7 cellular contexts compared by ENCODE assay signal in genomic region chr16:10182186-10182683, GRCh38. TPM values are rescaled to one million over a fixed set of nuclear protein-coding genes. Genes with fewer than 3 reads are reported as not detected.
DNase-seq lines count a peak whose midpoint lies in the region; ATAC-seq, FAIRE-seq and TF ChIP-seq lines count a peak whose summit lies in the region.

TSS of gene GRIN2A (minus strand) at chr16:10182428. CDS start at chr16:10180411, 2,017 bp downstream.

- WGBS in GM12878 (ENCODE audit: insufficient coverage, insufficient replicate concordance, low lambda C conversion rate, missing lambda C conversion rate) = 2% methylated on average over 29 of the region's 29 CpGs
- under 1% methylated on average over 16 of the region's 29 CpGs for WGBS in right lobe of liver (ENCODE audit: insufficient coverage, low coverage, low lambda C conversion rate, missing lambda C conversion rate)
- 1 to 2% methylated on average over 14 to 26 of the region's 29 CpGs for WGBS in thyroid gland, 2 donors

- TF ChIP-seq CTCF in GM12878 (IDR thresholded peaks at IDR 0.05 in 2 of 3, conservative IDR thresholded peaks at IDR 0.05 in 1 of 3; ENCODE audit: control insufficient read depth in 2 of 3, extremely low read depth in 1 of 3, insufficient read depth in 1 of 3, low read depth in 3 of 3, low read length in 3 of 3) = no peak
- TF ChIP-seq CTCF in right lobe of liver (IDR thresholded peaks at IDR 0.05) = no peak
- no peak for TF ChIP-seq CTCF in thyroid gland (IDR thresholded peaks at IDR 0.05)
- TF ChIP-seq CTCF in foreskin fibroblast (IDR thresholded peaks at IDR 0.05; ENCODE audit: low read depth, low read length) = no peak

- peaks cover 3% of the 10 kb centered on the region; the same call in 1 of the 2 replicates for H3K4me1 ChIP-seq in GM12878 (ENCODE audit: control insufficient read depth, insufficient read depth, low read length)
- peaks cover 0 to 15% (median 4%) of the 10 kb centered on the region in 4 donors for H3K4me1 ChIP-seq in right lobe of liver
- peaks cover 20 to 28% of the 10 kb centered on the region in 2 donors for H3K4me1 ChIP-seq in thyroid gland

- SMC1A ChIA-PET in GM12878 (lab: Charles Lee; ENCODE audit: uncharacterized antibody, unreplicated experiment) = interaction anchor here (0.6 to 3.8 kb wide), 13 partner anchors 14 to 1043 kb away, joined by 3 to 28 read pairs (median 4); no protein-coding TSS in a partner anchor

- ATAC-seq in HG02981 (IDR thresholded peaks at IDR 0.05; ENCODE audit: unreplicated experiment) (peak; percentile 7), GM12878 (peak; percentile 11), right lobe of liver (no peak), GM18861 (IDR thresholded peaks at IDR 0.05; ENCODE audit: unreplicated experiment) (no peak)

- peaks cover 3 to 6% of the 10 kb centered on the region in 2 experiments; a peak in 3 of 4 replicates for H3K27me3 ChIP-seq in GM12878 (replicated peaks in 1 of 2; ENCODE audit: control insufficient read depth in 2 of 2, insufficient read depth in 2 of 2, low read length in 1 of 2)
- peaks cover 0 to 19% of the 10 kb centered on the region in 2 donors for H3K27me3 ChIP-seq in right lobe of liver
- peaks cover 6% of the 10 kb centered on the region for H3K27me3 ChIP-seq in thyroid gland

- RAD21 ChIA-PET in GM12878 (lab: Charles Lee; ENCODE audit: unreplicated experiment) = interaction anchor here (0.5 to 3.4 kb wide), 18 partner anchors 10 to 1046 kb away, joined by 3 to 32 read pairs (median 4); no protein-coding TSS in a partner anchor

- no peak for TF ChIP-seq POLR2A in GM12878 (IDR thresholded peaks at IDR 0.05; ENCODE audit: low read depth, low read length)
- TF ChIP-seq POLR2A in right lobe of liver (IDR thresholded peaks at IDR 0.05) = no peak
- TF ChIP-seq POLR2A in thyroid gland (IDR thresholded peaks at IDR 0.05) = no peak

- intact Hi-C loops in GM12878 (cut with micrococcal nuclease; ENCODE audit: unreplicated experiment) = loop anchor here (2.0 to 5.0 kb wide), 5 partner anchors 150 to 350 kb away; no protein-coding TSS in a partner anchor
- intact Hi-C loops in right lobe of liver (cut with DNase I) = loop anchor here (10.0 kb wide), 2 partner anchors 927 to 1017 kb away; no protein-coding TSS in a partner anchor
- intact Hi-C loops in thyroid gland (cut with DNase I) = loop anchor here (10.0 kb wide), 3 partner anchors 537 to 1017 kb away; no protein-coding TSS in a partner anchor

- H3K4me3 ChIP-seq in GM12878 (peak within 1 kb of the TSS; percentile 55; the same call in 1 of the 2 replicates), right lobe of liver (peak within 1 kb of the TSS in 2 of 3 donors; percentile 18 to 19), thyroid gland (replicated peaks in 1 of 3) (peak within 1 kb of the TSS in 1 of 3 donors; percentile 26), foreskin fibroblast (ENCODE audit: low read depth in 1 of 2, low read length in 2 of 2) (peak within 1 kb of the TSS in 1 of 2 donors; percentile 33)

- H3K9me3 ChIP-seq in GM12878 (replicated peaks; ENCODE audit: control insufficient read depth, insufficient read depth, low read length) (no peaks in the 10 kb centered on the region), right lobe of liver (no peaks in the 10 kb centered on the region), thyroid gland (no peaks in the 10 kb centered on the region)

- TF ChIP-seq EP300 in GM12878 (IDR thresholded peaks at IDR 0.05; ENCODE audit: borderline replicate concordance in 1 of 2, control insufficient read depth in 1 of 2, low read depth in 2 of 2, low read length in 2 of 2) = no peak

- no peak within 1 kb of the TSS for H3K9ac ChIP-seq in GM12878 (ENCODE audit: control insufficient read depth, insufficient read depth, low read length)

- BruUV-seq in GM12878 (replicated peaks; lab: Mats Ljungman, UMichigan) = no TSS peak

- no peaks in the 10 kb centered on the region for H4K20me1 ChIP-seq in GM12878 (ENCODE audit: control insufficient read depth, insufficient read depth)

- in situ Hi-C loops in GM12878 (cut with MboI) = loop anchor here (5.0 to 10.0 kb wide), 4 partner anchors 535 to 1607 kb away; no protein-coding TSS in a partner anchor

- no peaks in the 10 kb centered on the region for H3K36me3 ChIP-seq in GM12878 (ENCODE audit: control insufficient read depth in 2 of 2, insufficient read depth in 2 of 2, low read length in 1 of 2)
- no peaks in the 10 kb centered on the region for H3K36me3 ChIP-seq in right lobe of liver
- H3K36me3 ChIP-seq in thyroid gland = no peaks in the 10 kb centered on the region

- no peaks in the 10 kb centered on the region for H3K79me2 ChIP-seq in GM12878 (ENCODE audit: control insufficient read depth, insufficient read depth, low read length)

- FAIRE-seq in GM12878 (lab: Jason Lieb, UNC) = no peak

- peak within 1 kb of the TSS; percentile 42 for H2AFZ ChIP-seq in GM12878 (ENCODE audit: control insufficient read depth, low read depth, low read length)

- POLR2A ChIA-PET in GM12878 (lab: Charles Lee) = no interaction called here

- CTCF ChIA-PET in GM12878 (lab: Yijun Ruan, JAX) = interaction anchor here (0.6 to 6.9 kb wide), 19 partner anchors 40 to 1528 kb away, joined by 3 to 80 read pairs (median 4); no protein-coding TSS in a partner anchor

- DNase-seq in GM12878 (ENCODE audit: low read depth, low spot score) (no peak), right lobe of liver (no peak), thyroid gland (no peak), foreskin fibroblast (no peak)

- H3K27ac ChIP-seq in GM12878 (ENCODE audit: control insufficient read depth, insufficient read depth) (no peak within 1 kb of the TSS), right lobe of liver (no peak within 1 kb of the TSS), temporal lobe (ENCODE audit: low read depth, low read length) (peak within 1 kb of the TSS; percentile 56), thyroid gland (no peak within 1 kb of the TSS)

- no peak for TF ChIP-seq RAD21 in GM12878 (IDR thresholded peaks at IDR 0.05; ENCODE audit: insufficient read depth, low read depth, low read length)

- peak within 1 kb of the TSS; percentile 73 for H3K4me2 ChIP-seq in GM12878 (ENCODE audit: control insufficient read depth, insufficient read depth)

TF ChIP-seq in GM12878, 131 proteins besides CTCF, POLR2A, EP300 and RAD21:
- TF ChIP-seq MTA3 (IDR thresholded peaks at IDR 0.05; ENCODE audit: borderline replicate concordance, low read length) (no peak), RCOR1 (conservative IDR thresholded peaks at IDR 0.05; ENCODE audit: low read depth, low read length) (no peak), RB1 (IDR thresholded peaks at IDR 0.05; ENCODE audit: borderline replicate concordance) (no peak), CREM (IDR thresholded peaks at IDR 0.05; ENCODE audit: low read depth) (no peak), NR2F1 (conservative IDR thresholded peaks at IDR 0.05) (no peak), SUZ12 (IDR thresholded peaks at IDR 0.05; ENCODE audit: unreplicated experiment) (no peak), CHD2 (IDR thresholded peaks at IDR 0.05; ENCODE audit: borderline replicate concordance, low read depth, low read length) (no peak)
TF ChIP-seq in GM12878: peak in this region for 0.

RNA-seq across cellular contexts. Expression of gene GRIN2A, which starts in this region (rescaled TPM):
- total RNA-seq in GM12878 (2013; cell fraction: nucleolus; rRNA removed) = 17.4 and 19.2 TPM in 2 replicates
- total RNA-seq in GM12878 (2014; rRNA removed) (7.5 and 9.4 TPM in 2 replicates), GM12878 (2014; rRNA removed; fragmentation: Illumina TruSeq; extraction: Trizol) (8.0 and 9.2 TPM in 2 replicates), GM12878 (2021) (11.2 and 13.3 TPM in 2 replicates), right lobe of liver (not detected), temporal lobe (11.8 TPM), thyroid gland (1 to 10 TPM in 1 of 4 donors, under 1 TPM in 3; 0.11 to 1.3 (median 0.53) TPM)
- polyA plus RNA-seq in GM12878 (2011; ENCODE audit: low read depth) = 0.63 TPM
- polyA plus RNA-seq in GM12878 (2011; rRNA removed) (7.6 and 7.8 TPM in 2 replicates), GM12878 (2014; fragmentation: Illumina TruSeq; extraction: Trizol) (7.9 and 8.2 TPM in 2 replicates), GM12878 (2014; fragmentation: Nextera tagmentation; extraction: Ambion mirVana) (1 to 10 TPM; 2.4 to 2.5 TPM), GM12878 (2014; rRNA removed) (5.7 and 7.0 TPM in 2 replicates), GM12878 (2016; fragmentation: Nextera tagmentation; extraction: Ambion mirVana) (1 to 10 TPM; 4.0 TPM)
- 5.2 and 5.9 TPM in 2 replicates for polyA plus RNA-seq in GM12878 (2011; cell fraction: cytosol; rRNA removed)
- 13.5 and 14.2 TPM in 2 replicates for polyA plus RNA-seq in GM12878 (2011; cell fraction: nucleus; rRNA removed)
- polyA plus RNA-seq in GM12878 (2012) = 0.56 and 1.2 TPM in 2 replicates
- 34.1 and 43.9 TPM in 2 replicates for polyA minus RNA-seq in GM12878 (2011; rRNA and poly(A)+ RNA removed)
- 6.0 and 6.3 TPM in 2 replicates for polyA minus RNA-seq in GM12878 (2011; cell fraction: cytosol; rRNA and poly(A)+ RNA removed)
- polyA minus RNA-seq in GM12878 (2011; cell fraction: nucleus; rRNA and poly(A)+ RNA removed) = 27.1 and 40.9 TPM in 2 replicates

Comparison
In these comparisons a context has a peak if more than half of its experiments do, and no peak if none do; other contexts are left out.
1. ATAC-seq: peak in HG02981 (single experiment) and GM12878 (single experiment); none in right lobe of liver (0 of 4) and GM18861 (single experiment).